15 cellular contexts compared by ENCODE assay signal in genomic region chr19:48798937-48799336, GRCh38. TPM values are rescaled to one million over a fixed set of nuclear protein-coding genes. Genes with fewer than 3 reads are reported as not detected.
A peak's percentile ranks its signal among the peaks of the same experiment; 100 is the strongest.
DNase-seq lines count a peak whose midpoint lies in the region; TF ChIP-seq lines count a peak whose summit lies in the region.
"Had no signal": no experiment of that assay in that cellular context is flagged by ENCODE, and none has a peak within 500 bp of the region (broad histone marks: within the 10 kb centered on the region; RNA-seq: fewer than 3 reads in every experiment).

No MANE protein-coding gene starts in this region.

- H3K27ac ChIP-seq in neural progenitor cell (peak overlapping the region; percentile 62), uterus (no peak overlapping the region), adrenal gland (no peak overlapping the region), vagina (no peak overlapping the region)
- H3K27ac ChIP-seq: cardiac muscle cell, SJSA1 had no signal

- TF ChIP-seq CTCF in NB4 (IDR thresholded peaks at IDR 0.05; ENCODE audit: low read depth, low read length) (no peak), neural progenitor cell (IDR thresholded peaks at IDR 0.05) (no peak), uterus (IDR thresholded peaks at IDR 0.05) (no peak), adrenal gland (IDR thresholded peaks at IDR 0.05) (no peak), vagina (IDR thresholded peaks at IDR 0.05) (no peak)

- H3K27me3 ChIP-seq in neural progenitor cell, result no peaks in the 10 kb centered on the region
- no peaks in the 10 kb centered on the region for H3K27me3 ChIP-seq in uterus
- H3K27me3 ChIP-seq in adrenal gland, result no peaks in the 10 kb centered on the region
- H3K27me3 ChIP-seq in vagina, result no peaks in the 10 kb centered on the region
- H3K27me3 ChIP-seq: cardiac muscle cell, SJSA1 had no signal

- peak overlapping the region; percentile 25 for H3K27ac Mint-ChIP-seq in dendritic cell treated with granulocyte-macrophage colony-stimulating factor and Interleukin-4, amounts not matched to agents 40 ng/mL and 50 ng/mL, for 4 days
- H3K27ac Mint-ChIP-seq in neural progenitor cell, result peak overlapping the region; percentile 50
- H3K27ac Mint-ChIP-seq: activated T-cell treated with anti-CD3 and anti-CD28 coated beads, Interleukin-2, amount 50 U/mL, for 72 hours; CD4-positive, alpha-beta T cell had no signal

- peak overlapping the region; percentile 2 for H3K4me2 ChIP-seq in neural progenitor cell

- H4K20me1 ChIP-seq in neural progenitor cell (ENCODE audit: low read depth), result no peaks in the 10 kb centered on the region

- H3K4me1 Mint-ChIP-seq in dendritic cell treated with granulocyte-macrophage colony-stimulating factor and Interleukin-4, amounts not matched to agents 40 ng/mL and 50 ng/mL, for 4 days (ENCODE audit: low read depth), result peaks cover 14% of the 10 kb centered on the region
- peaks cover 31% of the 10 kb centered on the region for H3K4me1 Mint-ChIP-seq in neural progenitor cell

- intact Hi-C loops in dendritic cell treated with granulocyte-macrophage colony-stimulating factor and Interleukin-4, amounts not matched to agents 40 ng/mL and 50 ng/mL, for 4 days (cut with micrococcal nuclease), result no loop called here
- intact Hi-C loops in uterus (cut with DNase I; ENCODE audit: low total_unique reads), result no loop called here
- intact Hi-C loops in adrenal gland (cut with DNase I), result loop anchor here in 1 of 2 donors (5.0 kb wide), 1 partner anchor 173 kb away; no protein-coding TSS in a partner anchor
- intact Hi-C loops in vagina (cut with DNase I), result loop anchor here (5.0 kb wide), 1 partner anchor 178 kb away; no protein-coding TSS in a partner anchor

- H3K4me1 ChIP-seq in neural progenitor cell, result peaks cover 8% of the 10 kb centered on the region
- peaks cover 0 to 11% of the 10 kb centered on the region in 2 donors for H3K4me1 ChIP-seq in uterus
- H3K4me1 ChIP-seq in adrenal gland (replicated peaks in 1 of 2), result peaks cover 0 to 11% of the 10 kb centered on the region in 2 donors
- H3K4me1 ChIP-seq in vagina, result peaks cover 15% of the 10 kb centered on the region

- H3K27me3 Mint-ChIP-seq in dendritic cell treated with granulocyte-macrophage colony-stimulating factor and Interleukin-4, amounts not matched to agents 40 ng/mL and 50 ng/mL, for 4 days, result no peaks in the 10 kb centered on the region
- no peaks in the 10 kb centered on the region for H3K27me3 Mint-ChIP-seq in neural progenitor cell (ENCODE audit: insufficient read depth, low read depth)
- H3K27me3 Mint-ChIP-seq: CD4-positive, alpha-beta T cell had no signal

- H3K4me3 ChIP-seq in NB4 (ENCODE audit: low read depth, low read length) (no peak overlapping the region), neural progenitor cell (no peak overlapping the region), uterus (no peak overlapping the region), adrenal gland (no peak overlapping the region), vagina (no peak overlapping the region)
- H3K4me3 ChIP-seq: cardiac muscle cell, SJSA1 had no signal

- H2AFZ ChIP-seq in neural progenitor cell (replicated peaks), result no peak overlapping the region

- 55 to 75% (median 62%) methylated on average over 4 to 6 of the region's 6 CpGs for WGBS in adrenal gland, 4 donors

- H3K4me3 Mint-ChIP-seq in dendritic cell treated with granulocyte-macrophage colony-stimulating factor and Interleukin-4, amounts not matched to agents 40 ng/mL and 50 ng/mL, for 4 days, result no peak overlapping the region
- no peak overlapping the region for H3K4me3 Mint-ChIP-seq in neural progenitor cell
- H3K4me3 Mint-ChIP-seq: activated T-cell treated with anti-CD3 and anti-CD28 coated beads, Interleukin-2, amount 50 U/mL, for 72 hours; CD4-positive, alpha-beta T cell had no signal

- H3K36me3 ChIP-seq in neural progenitor cell, result no peaks in the 10 kb centered on the region
- no peaks in the 10 kb centered on the region for H3K36me3 ChIP-seq in uterus
- H3K36me3 ChIP-seq in adrenal gland (replicated peaks in 1 of 2), result no peaks in the 10 kb centered on the region
- H3K36me3 ChIP-seq in vagina, result peaks cover 0 to 6% of the 10 kb centered on the region in 2 donors
- H3K36me3 ChIP-seq: cardiac muscle cell, SJSA1 had no signal

- TF ChIP-seq POLR2A in NB4 (IDR thresholded peaks at IDR 0.05; ENCODE audit: extremely low read depth, insufficient read length) (no peak), uterus (IDR thresholded peaks at IDR 0.05) (no peak), adrenal gland (IDR thresholded peaks at IDR 0.05) (no peak), vagina (IDR thresholded peaks at IDR 0.05) (no peak)

- H3K36me3 Mint-ChIP-seq in dendritic cell treated with granulocyte-macrophage colony-stimulating factor and Interleukin-4, amounts not matched to agents 40 ng/mL and 50 ng/mL, for 4 days (ENCODE audit: low read depth), result peaks cover 28% of the 10 kb centered on the region
- H3K36me3 Mint-ChIP-seq in neural progenitor cell, result peaks cover 3% of the 10 kb centered on the region

- no peak overlapping the region for H3K9ac ChIP-seq in neural progenitor cell

- H3K9me3 Mint-ChIP-seq in dendritic cell treated with granulocyte-macrophage colony-stimulating factor and Interleukin-4, amounts not matched to agents 40 ng/mL and 50 ng/mL, for 4 days, result no peaks in the 10 kb centered on the region
- no peaks in the 10 kb centered on the region for H3K9me3 Mint-ChIP-seq in neural progenitor cell
- H3K9me3 Mint-ChIP-seq: activated T-cell treated with anti-CD3 and anti-CD28 coated beads, Interleukin-2, amount 50 U/mL, for 72 hours; CD4-positive, alpha-beta T cell had no signal

- H3F3A ChIP-seq in neural progenitor cell (ENCODE audit: low read depth), result peaks cover 6% of the 10 kb centered on the region

- no peaks in the 10 kb centered on the region for H3K9me3 ChIP-seq in neural progenitor cell (ENCODE audit: low read depth)
- no peaks in the 10 kb centered on the region for H3K9me3 ChIP-seq in uterus
- H3K9me3 ChIP-seq in adrenal gland (replicated peaks in 1 of 3), result no peaks in the 10 kb centered on the region
- no peaks in the 10 kb centered on the region for H3K9me3 ChIP-seq in vagina
- H3K9me3 ChIP-seq: SJSA1 had no signal

- peak; percentile 53 for DNase-seq in EH (ENCODE audit: low read depth)
- peak; percentile 90 for DNase-seq in NB4 (ENCODE audit: low read depth)
- peak; percentile 51 for DNase-seq in neural progenitor cell (ENCODE audit: low spot score)
- DNase-seq in uterus, result no peak
- no peak for DNase-seq in adrenal gland
- no peak for DNase-seq in vagina (ENCODE audit: extremely low spot score in 2 of 2)
- no peak for DNase-seq in epidermal melanocyte (ENCODE audit: insufficient read length, low spot score)
- DNase-seq: activated T-cell treated with anti-CD3 and anti-CD28 coated beads, Interleukin-2, amount 50 U/mL, for 72 hours; CD4-positive, alpha-beta T cell; HCEC 1CT; left colon; NCI-H446 treated with DMSO at 0.1 percent for 48 hours had no signal

- H3K79me2 ChIP-seq in neural progenitor cell (ENCODE audit: low read depth), result no peaks in the 10 kb centered on the region

RNA-seq across cellular contexts. Expression of gene BCAT2, which starts 11.9 kb away (rescaled TPM):
- total RNA-seq in neural progenitor cell (ENCODE audit: low replicate concordance) (33.5 and 63.2 TPM in 2 replicates), uterus (10 to 100 TPM in 3 of 4 donors, 1 to 10 TPM in 1; 9.2 to 54.3 (median 24.6) TPM), adrenal gland (100 to 1,000 TPM in 7 of 8 donors, 10 to 100 TPM in 1; 81.9 to 163 (median 117) TPM), vagina (41.5 TPM)
- 100 to 1,000 TPM in 1 of 3 donors, 10 to 100 TPM in 2; 82.9 to 114 (median 87.6) TPM for polyA plus RNA-seq in adrenal gland

RNA-seq across cellular contexts. Expression of gene HSD17B14, which starts 37.4 kb away (rescaled TPM):
- total RNA-seq in neural progenitor cell (ENCODE audit: low replicate concordance) (11.2 and 27.6 TPM in 2 replicates), uterus (10 to 100 TPM in 1 of 4 donors, 1 to 10 TPM in 3; 5.6 to 31.9 (median 8.7) TPM), adrenal gland (10 to 100 TPM; 33.0 to 63.0 (median 40.6) TPM), vagina (19.2 TPM)
- 100 to 1,000 TPM in 2 of 3 donors, 1 to 10 TPM in 1; 7.4 to 178 (median 135) TPM for polyA plus RNA-seq in adrenal gland
- total RNA-seq: SJSA1 had no signal

RNA-seq across cellular contexts. Expression of gene FGF21, which starts 43.6 kb away (rescaled TPM):
- total RNA-seq in neural progenitor cell (ENCODE audit: low replicate concordance) (not detected in 2 replicates), uterus (not detected), adrenal gland (not detected), vagina (not detected)
- polyA plus RNA-seq in adrenal gland, result not detected
- total RNA-seq: activated T-cell treated with anti-CD3 and anti-CD28 coated beads, Interleukin-2, amount 50 U/mL, for 72 hours; cardiac muscle cell; CD4-positive, alpha-beta T cell; left colon; SJSA1 had no signal
- polyA plus RNA-seq: cardiac muscle cell had no signal

RNA-seq across cellular contexts. Expression of gene FUT1, which starts 46.5 kb away (rescaled TPM):
- total RNA-seq in neural progenitor cell (ENCODE audit: low replicate concordance) (2.9 and 5.1 TPM in 2 replicates), uterus (10 to 100 TPM in 1 of 4 donors, 1 to 10 TPM in 3; 1.5 to 17.7 (median 4.4) TPM), adrenal gland (1 to 10 TPM; 1.4 to 4.5 (median 2.4) TPM), vagina (6.4 TPM)
- 1 to 10 TPM; 1.2 to 1.9 (median 1.7) TPM for polyA plus RNA-seq in adrenal gland
- total RNA-seq: CD4-positive, alpha-beta T cell; SJSA1 had no signal
- polyA plus RNA-seq: cardiac muscle cell had no signal

RNA-seq across cellular contexts. Expression of gene IZUMO1, which starts 52.2 kb away (rescaled TPM):
- total RNA-seq in neural progenitor cell (ENCODE audit: low replicate concordance), result 0.19 and 0.40 TPM in 2 replicates
- total RNA-seq in uterus, result 1 to 10 TPM in 1 of 4 donors, under 1 TPM in 1, not detected in 2; under 0.01 to 2.3 TPM
- 1 to 10 TPM in 3 of 8 donors, under 1 TPM in 2, not detected in 3; 0.70 to 2.9 (median 1.8) TPM for total RNA-seq in adrenal gland
- 1 to 10 TPM in 2 of 3 donors, under 1 TPM in 1; 0.59 to 1.2 (median 1.2) TPM for polyA plus RNA-seq in adrenal gland
- 2.2 TPM for total RNA-seq in vagina
- total RNA-seq: cardiac muscle cell; CD4-positive, alpha-beta T cell; left colon; SJSA1 had no signal
- polyA plus RNA-seq: cardiac muscle cell had no signal

Comparison
In these comparisons a context has a peak if more than half of its experiments do, and no peak if none do; other contexts are left out.
1. DNase-seq: peak in EH (single experiment), NB4 (single experiment) and neural progenitor cell (single experiment); none in uterus (0 of 2), adrenal gland (0 of 7), vagina (0 of 2) and epidermal melanocyte (single experiment).